Comparison of ENCODE assay signal across 22 cellular contexts in the genomic region with DNA sequence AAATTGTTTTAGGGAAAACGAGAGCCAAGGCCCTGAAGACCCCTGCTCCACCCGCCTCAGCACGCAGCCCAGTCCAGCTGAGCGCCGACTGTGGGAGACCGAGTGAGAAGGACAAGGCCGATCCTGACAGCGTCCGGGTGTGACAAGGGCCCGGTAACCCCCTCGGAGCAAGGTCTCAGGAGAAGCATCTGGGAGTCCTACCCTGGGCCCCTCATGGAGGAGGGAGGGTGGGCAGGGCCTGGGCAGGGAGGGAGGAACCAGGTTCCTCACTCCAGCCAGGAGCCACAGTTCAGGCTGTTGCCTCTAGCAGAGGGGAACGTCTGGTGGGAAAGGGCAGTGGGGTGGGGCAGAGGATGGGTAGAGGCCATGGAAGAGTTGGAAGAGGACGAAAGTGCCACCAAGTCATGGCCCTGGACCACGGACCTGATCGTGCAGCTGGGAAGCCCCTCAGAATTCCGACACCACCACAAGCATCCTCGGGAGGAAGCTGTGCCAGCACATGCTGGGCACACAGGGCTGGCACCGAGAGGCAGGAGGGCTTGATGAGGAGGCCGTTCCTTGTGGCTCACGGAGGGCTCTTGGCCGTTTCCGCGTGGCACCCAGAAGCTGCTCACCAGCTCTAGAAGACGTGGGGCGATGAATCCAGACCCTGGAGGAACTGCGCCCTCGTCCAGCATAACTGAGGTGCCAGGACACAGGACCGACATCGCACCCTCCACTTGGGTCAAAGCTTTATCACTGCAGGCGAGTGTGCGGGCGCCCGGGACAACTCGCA. TPM values are rescaled to one million over a fixed set of nuclear protein-coding genes. Genes with fewer than 3 reads are reported as not detected.
DNase-seq lines count a peak whose midpoint lies in the region; TF ChIP-seq lines count a peak whose summit lies in the region.
"Had no signal": no experiment of that assay in that cellular context is flagged by ENCODE, and none has a peak within 500 bp of the region (broad histone marks: within the 10 kb centered on the region; RNA-seq: fewer than 3 reads in every experiment).

No MANE protein-coding gene starts in this region.

- H4K20me1 ChIP-seq in MM.1S (ENCODE audit: insufficient read depth, low read length), result no peaks in the 10 kb centered on the region

- TF ChIP-seq POLR2A in Peyer's patch (IDR thresholded peaks at IDR 0.05), result no peak

- no peak overlapping the region for H2AFZ ChIP-seq in MM.1S (ENCODE audit: low read length)
- H2AFZ ChIP-seq: GM23338 had no signal

- peaks cover 25 to 47% (median 35%) of the 10 kb centered on the region in 3 donors for H3K27me3 Mint-ChIP-seq in CD14-positive monocyte (ENCODE audit: low read depth in 3 of 3)
- H3K27me3 Mint-ChIP-seq in progenitor cell of endocrine pancreas, result peaks cover 29% of the 10 kb centered on the region

- TF ChIP-seq CTCF in CD14-positive monocyte (IDR thresholded peaks at IDR 0.05) (no peak), Peyer's patch (IDR thresholded peaks at IDR 0.05) (no peak), progenitor cell of endocrine pancreas (IDR thresholded peaks at IDR 0.05; ENCODE audit: unreplicated experiment) (no peak), MM.1S (IDR thresholded peaks at IDR 0.05; ENCODE audit: low read length) (no peak)

- H3K36me3 Mint-ChIP-seq in CD14-positive monocyte (no peaks in the 10 kb centered on the region), progenitor cell of endocrine pancreas (ENCODE audit: insufficient read depth) (peaks cover 2% of the 10 kb centered on the region)
- H3K36me3 Mint-ChIP-seq: T-cell had no signal

- intact Hi-C loops in CD14-positive monocyte (cut with micrococcal nuclease), result no loop called here

- no peaks in the 10 kb centered on the region for H3K4me1 Mint-ChIP-seq in CD14-positive monocyte
- peaks cover 1% of the 10 kb centered on the region for H3K4me1 Mint-ChIP-seq in progenitor cell of endocrine pancreas (ENCODE audit: low read depth)
- H3K4me1 Mint-ChIP-seq: activated naive CD8-positive, alpha-beta T cell treated with anti-CD3 and anti-CD28 coated beads, Interleukin-2, amount 50 U/mL, for 24 hours had no signal

- H3K4me2 ChIP-seq in MM.1S (ENCODE audit: low read depth, low read length), result no peak overlapping the region
- H3K4me2 ChIP-seq: GM23338 had no signal

- no peak overlapping the region for H3K9ac ChIP-seq in MM.1S (ENCODE audit: low read length)

- no peaks in the 10 kb centered on the region for H3K9me3 ChIP-seq in Peyer's patch
- H3K9me3 ChIP-seq in MM.1S (replicated peaks; ENCODE audit: insufficient read depth, low read length), result no peaks in the 10 kb centered on the region
- H3K9me3 ChIP-seq: mucosa of descending colon, psoas muscle, SJCRH30 had no signal

- no peak overlapping the region for H3K27ac ChIP-seq in Peyer's patch
- H3K27ac ChIP-seq in MM.1S (ENCODE audit: low read length), result no peak overlapping the region
- H3K27ac ChIP-seq: psoas muscle, SJCRH30 had no signal

- H3K4me1 ChIP-seq in Peyer's patch (peaks cover 0 to 14% (median 7%) of the 10 kb centered on the region in 4 donors), MM.1S (ENCODE audit: low read length) (no peaks in the 10 kb centered on the region)

- no peaks in the 10 kb centered on the region for H3K9me2 ChIP-seq in MM.1S (replicated peaks; ENCODE audit: insufficient read depth, low read length)

- H3F3A ChIP-seq in MM.1S (ENCODE audit: insufficient read depth, low read length), result no peaks in the 10 kb centered on the region

- DNase-seq in CD14-positive monocyte (ENCODE audit: low spot score), result peak; percentile 34
- peak; percentile 8 to 37 (median 37) for DNase-seq in Peyer's patch
- DNase-seq in islet precursor cell, result peak; percentile 55
- no peak for DNase-seq in progenitor cell of endocrine pancreas (ENCODE audit: low spot score, unreplicated experiment)
- DNase-seq in NCI-H524 (lab: John Stamatoyannopoulos, UW), result no peak
- no peak for DNase-seq in superior temporal gyrus (ENCODE audit: extremely low spot score)
- DNase-seq in MM.1S, result no peak
- DNase-seq: ACHN; activated CD4-positive, alpha-beta T cell treated with anti-CD3 and anti-CD28 coated beads, Interleukin-2, amount 50 U/mL, for 48 hours; activated naive CD8-positive, alpha-beta T cell treated with anti-CD3 and anti-CD28 coated beads, Interleukin-2, amount 50 U/mL, for 24 hours; cerebellar nuclear complex; DMS53; left ventricle myocardium superior; mucosa of descending colon; NCI-H1092 treated with DMSO at 0.1 percent for 48 hours; NCI-H1930; NCI-H524 treated with DMSO at 0.1 percent for 48 hours; psoas muscle; stimulated activated naive CD8-positive, alpha-beta T cell treated with anti-CD3 and anti-CD28 coated beads, Interleukin-15, Interleukin-2, amounts not matched to agents 100 U/mL and 50 U/mL, for 24 hours; T-cell had no signal

- H3K9me3 Mint-ChIP-seq in CD14-positive monocyte, result peaks cover 0 to 3% (median 0%) of the 10 kb centered on the region in 7 donors
- no peaks in the 10 kb centered on the region for H3K9me3 Mint-ChIP-seq in progenitor cell of endocrine pancreas (ENCODE audit: low read depth)
- H3K9me3 Mint-ChIP-seq: activated naive CD8-positive, alpha-beta T cell treated with anti-CD3 and anti-CD28 coated beads, Interleukin-2, amount 50 U/mL, for 24 hours; GM23338; T-cell had no signal

- H3K4me3 ChIP-seq in Peyer's patch (no peak overlapping the region), MM.1S (ENCODE audit: low read length) (no peak overlapping the region)
- H3K4me3 ChIP-seq: GM23338, mucosa of descending colon, psoas muscle had no signal

- H3K27ac Mint-ChIP-seq in CD14-positive monocyte (no peak overlapping the region), progenitor cell of endocrine pancreas (no peak overlapping the region)
- H3K27ac Mint-ChIP-seq: activated naive CD8-positive, alpha-beta T cell treated with anti-CD3 and anti-CD28 coated beads, Interleukin-2, amount 50 U/mL, for 24 hours; GM23338; T-cell had no signal

- no peak overlapping the region for H3K4me3 Mint-ChIP-seq in CD14-positive monocyte
- peak overlapping the region; percentile 37 for H3K4me3 Mint-ChIP-seq in progenitor cell of endocrine pancreas (ENCODE audit: low read depth)
- H3K4me3 Mint-ChIP-seq: activated naive CD8-positive, alpha-beta T cell treated with anti-CD3 and anti-CD28 coated beads, Interleukin-2, amount 50 U/mL, for 24 hours; GM23338 had no signal

- no peaks in the 10 kb centered on the region for H3K79me2 ChIP-seq in MM.1S (ENCODE audit: low read length)

- H3K36me3 ChIP-seq in Peyer's patch (no peaks in the 10 kb centered on the region), MM.1S (replicated peaks; ENCODE audit: insufficient read depth, low read length) (no peaks in the 10 kb centered on the region)
- H3K36me3 ChIP-seq: SJCRH30 had no signal

- H3K27me3 ChIP-seq in Peyer's patch (peaks cover 0 to 19% of the 10 kb centered on the region in 2 donors), MM.1S (replicated peaks; ENCODE audit: insufficient read depth, low read length) (peaks cover 45% of the 10 kb centered on the region)
- H3K27me3 ChIP-seq: SJCRH30 had no signal

RNA-seq across cellular contexts. Expression of a gene that starts 2.2 kb away (rescaled TPM):
- polyA plus RNA-seq in CD14-positive monocyte, result under 1 TPM in 1 of 2 donors, not detected in 1; 0.22 TPM
- total RNA-seq in Peyer's patch (1 to 10 TPM in 1 of 4 donors, under 1 TPM in 1, not detected in 2; 0.27 to 1.7 TPM), progenitor cell of endocrine pancreas (11.0 and 14.2 TPM in 2 replicates)

Comparison
In these comparisons a context has a peak if more than half of its experiments do, and no peak if none do; other contexts are left out.
1. DNase-seq: peak in CD14-positive monocyte (single experiment), Peyer's patch (3 of 3) and islet precursor cell (single experiment); none in progenitor cell of endocrine pancreas (single experiment), NCI-H524 (0 of 2), superior temporal gyrus (single experiment) and MM.1S (single experiment).